In the genomic region with DNA sequence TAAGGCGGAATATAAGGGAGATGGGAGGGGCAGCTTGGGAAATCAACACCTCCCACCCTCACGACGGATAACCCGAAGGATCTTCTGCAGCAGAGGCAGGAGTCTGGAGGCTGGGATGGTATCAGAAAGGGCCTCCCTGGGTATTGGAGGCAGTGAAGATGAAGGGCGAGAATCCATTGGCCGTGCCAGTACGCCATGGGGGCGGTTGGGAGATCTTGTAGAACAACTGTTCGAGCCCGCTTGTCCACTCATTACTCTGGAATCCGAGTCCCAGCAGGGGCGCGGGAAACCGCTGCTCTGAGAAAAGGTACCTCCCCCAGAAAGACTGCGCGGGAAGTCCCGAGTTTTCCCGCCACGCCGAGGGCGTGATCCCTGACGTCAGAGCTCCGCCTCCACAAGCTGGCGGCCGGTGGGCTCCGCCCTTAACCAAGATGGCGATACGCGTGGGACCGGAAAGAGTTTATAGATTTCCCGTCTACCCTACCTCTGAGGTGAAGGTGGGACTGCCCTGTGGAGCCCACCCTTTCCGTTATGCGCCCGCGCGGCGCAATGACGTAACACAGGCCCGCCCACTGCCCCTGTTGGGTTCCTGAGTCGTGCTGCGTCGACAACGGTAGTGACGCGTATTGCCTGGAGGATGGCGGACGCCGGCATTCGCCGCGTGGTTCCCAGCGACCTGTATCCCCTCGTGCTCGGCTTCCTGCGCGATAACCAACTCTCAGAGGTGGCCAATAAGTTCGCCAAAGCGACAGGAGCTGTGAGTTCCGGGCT, we compare ENCODE assay signal across 8 cellular contexts. TPM values are rescaled to one million over a fixed set of nuclear protein-coding genes. Genes with fewer than 3 reads are reported as not detected.
DNase-seq lines count a peak whose midpoint lies in the region; ATAC-seq, FAIRE-seq and TF ChIP-seq lines count a peak whose summit lies in the region.

A gene (plus strand): TSS at position 616 of the 771 bp plus-strand sequence. CDS start 22 bp downstream, at position 638.

- TF ChIP-seq POLR2A in GM12891 (IDR thresholded peaks at IDR 0.05; ENCODE audit: low read depth, low read length) = peak; percentile 97
- peak; percentile 20 to 56 for TF ChIP-seq POLR2A in tibial nerve (IDR thresholded peaks at IDR 0.05)

- no peaks in the 10 kb centered on the region for H3K9me3 ChIP-seq in cardiac muscle cell (ENCODE audit: low read depth)
- H3K9me3 ChIP-seq in parathyroid adenoma (ENCODE audit: control insufficient read depth, low read length) = no peaks in the 10 kb centered on the region
- no peaks in the 10 kb centered on the region for H3K9me3 ChIP-seq in tibial nerve

- peak within 1 kb of the TSS; percentile 89 to 93 for H3K27ac Mint-ChIP-seq in T-cell

- H3K4me3 ChIP-seq in cardiac muscle cell = peak within 1 kb of the TSS; percentile 93
- peak within 1 kb of the TSS; percentile 87 for H3K4me3 ChIP-seq in parathyroid adenoma (ENCODE audit: low read depth, low read length)
- peak within 1 kb of the TSS; percentile 55 to 98 (median 84) for H3K4me3 ChIP-seq in tibial nerve

- no peak for TF ChIP-seq CTCF in cardiac muscle cell (IDR thresholded peaks at IDR 0.05; ENCODE audit: low read depth, low read length)
- TF ChIP-seq CTCF in parathyroid adenoma (IDR thresholded peaks at IDR 0.05) = no peak
- TF ChIP-seq CTCF in tibial nerve (IDR thresholded peaks at IDR 0.05) = peak in 2 of 5 experiments; percentile 14 to 49

- H3K9me3 Mint-ChIP-seq in T-cell = no peaks in the 10 kb centered on the region

- H3K4me2 ChIP-seq in parathyroid adenoma (ENCODE audit: low read length) = peak within 1 kb of the TSS; percentile 75

- H3K36me3 ChIP-seq in cardiac muscle cell (peaks cover 24% of the 10 kb centered on the region), parathyroid adenoma (ENCODE audit: control insufficient read depth, insufficient read depth, low read length) (no peaks in the 10 kb centered on the region), tibial nerve (peaks cover 0 to 61% (median 7%) of the 10 kb centered on the region in 3 donors)

- H3K27ac ChIP-seq in adipose tissue (ENCODE audit: low read depth, low read length) (peak within 1 kb of the TSS; percentile 80), cardiac muscle cell (peak within 1 kb of the TSS; percentile 88), parathyroid adenoma (peak within 1 kb of the TSS; percentile 86), tibial nerve (peak within 1 kb of the TSS; percentile 83 to 94 (median 91))

- POLR2A ChIA-PET in T-cell (lab: Charles Lee) = interaction anchor here (0.6 to 1.1 kb wide), 4 partner anchors 16 to 1617 kb away, joined by 3 to 8 read pairs (median 4); no protein-coding TSS in a partner anchor

- peaks cover 26% of the 10 kb centered on the region for H3K36me3 Mint-ChIP-seq in T-cell

- H3K4me1 ChIP-seq in cardiac muscle cell (ENCODE audit: low read depth) (peaks cover 2% of the 10 kb centered on the region), parathyroid adenoma (peaks cover 6% of the 10 kb centered on the region), tibial nerve (peaks cover 0 to 31% (median 13%) of the 10 kb centered on the region in 4 donors)

- peak within 1 kb of the TSS; percentile 76 for H2AFZ ChIP-seq in parathyroid adenoma

- peak within 1 kb of the TSS; percentile 89 to 96 (median 94) for H3K4me3 Mint-ChIP-seq in T-cell

- 5 to 6% (median 5%) methylated on average over 59 of the region's 59 CpGs for WGBS in adipose tissue, 3 donors
- 4 to 5% methylated on average over 38 to 55 of the region's 59 CpGs for WGBS in tibial nerve, 2 donors

- peaks cover 31% of the 10 kb centered on the region for H3K79me2 ChIP-seq in parathyroid adenoma

- H3K27me3 Mint-ChIP-seq in T-cell = no peaks in the 10 kb centered on the region

- peaks cover 46 to 53% (median 47%) of the 10 kb centered on the region in 3 donors for H3K4me1 Mint-ChIP-seq in T-cell

- peak; percentile 91 for DNase-seq in GM12891 (ENCODE audit: insufficient read length, low spot score)
- peak; percentile 96 for DNase-seq in NCI-H1436 treated with DMSO at 0.1 percent for 48 hours (lab: John Stamatoyannopoulos, UW)
- peak; percentile 99 to 100 (median 100) for DNase-seq in T-cell
- peak; percentile 98 to 100 for DNase-seq in cardiac muscle cell (ENCODE audit: low read depth in 1 of 2, low spot score in 1 of 2)
- peak; percentile 98 for DNase-seq in tibial nerve (ENCODE audit: low spot score in 2 of 2)

- peak; percentile 95 to 97 for TF ChIP-seq EP300 in tibial nerve (IDR thresholded peaks at IDR 0.05)

- CTCF ChIA-PET in T-cell (lab: Charles Lee) = interaction anchor here in 1 of 2 donors (0.5 to 1.7 kb wide), 6 partner anchors 17 to 463 kb away, joined by 3 to 8 read pairs (median 3); a partner anchor contains a TSS

- H3K27me3 ChIP-seq in cardiac muscle cell (no peaks in the 10 kb centered on the region), parathyroid adenoma (ENCODE audit: control insufficient read depth, insufficient read depth, low read length) (no peaks in the 10 kb centered on the region), tibial nerve (no peaks in the 10 kb centered on the region)

- ATAC-seq in HG02840 (IDR thresholded peaks at IDR 0.05; ENCODE audit: low FRiP score, unreplicated experiment) (peak; percentile 95), T-cell (replicated peaks in 1 of 4) (peak; percentile 93 to 97 (median 95))

- FAIRE-seq in GM12891 (lab: Jason Lieb, UNC) = peak; percentile 100

- H3K9ac ChIP-seq in parathyroid adenoma = peak within 1 kb of the TSS; percentile 3

TF ChIP-seq in GM12891, 5 proteins besides CTCF, POLR2A, EP300 and RAD21:
- TF ChIP-seq SPI1 (IDR thresholded peaks at IDR 0.05; ENCODE audit: low read depth, low read length) = no peak
- peak; percentile 97 for TF ChIP-seq POLR2AphosphoS5 (IDR thresholded peaks at IDR 0.05; ENCODE audit: low read depth, low read length)
- no peak for TF ChIP-seq PAX5 (IDR thresholded peaks at IDR 0.05; ENCODE audit: insufficient read depth, low read length, severe bottlenecking)
- TF ChIP-seq TAF1 (IDR thresholded peaks at IDR 0.05; ENCODE audit: low read depth, low read length) = peak; percentile 91
- TF ChIP-seq POU2F2 (IDR thresholded peaks at IDR 0.05; ENCODE audit: low read depth, low read length) = peak; percentile 81

RNA-seq across cellular contexts. Expression of the gene that starts here (rescaled TPM):
- polyA plus RNA-seq in GM12891 (2012; ENCODE audit: low read depth, missing spikeins) = 68.9 TPM
- total RNA-seq in T-cell (10 to 100 TPM; 40.7 to 69.8 (median 62.4) TPM), cardiac muscle cell (52.3 and 62.2 TPM in 2 replicates), tibial nerve (10 to 100 TPM; 31.2 to 58.2 (median 51.4) TPM)
- polyA plus RNA-seq in adipose tissue (10 to 100 TPM; 17.0 to 69.9 (median 33.4) TPM), cardiac muscle cell (56.2 and 74.2 TPM in 2 replicates)

Comparison
In these comparisons a context has a peak if more than half of its experiments do, and no peak if none do; other contexts are left out.
1. Peak in every context shown above with its lines: DNase-seq, ATAC-seq, H3K4me3 ChIP-seq and H3K27ac ChIP-seq.